8 cellular contexts compared by ENCODE assay signal in genomic region chr22:29469755-29470154, GRCh38. TPM values are rescaled to one million over a fixed set of nuclear protein-coding genes. Genes with fewer than 3 reads are reported as not detected.
DNase-seq lines count a peak whose midpoint lies in the region; ATAC-seq and TF ChIP-seq lines count a peak whose summit lies in the region.
"Had no signal": no experiment of that assay in that cellular context is flagged by ENCODE, and none has a peak within 500 bp of the region (broad histone marks: within the 10 kb centered on the region; RNA-seq: fewer than 3 reads in every experiment).

No MANE protein-coding gene starts in this region.

- H3K27me3 Mint-ChIP-seq in naive thymus-derived CD4-positive, alpha-beta T cell, result peaks cover 4 to 19% (median 10%) of the 10 kb centered on the region in 5 donors

- no peaks in the 10 kb centered on the region for H3K9me2 ChIP-seq in Loucy (replicated peaks; ENCODE audit: low read depth, low read length)

- CTCF ChIA-PET in naive thymus-derived CD4-positive, alpha-beta T cell (lab: Charles Lee), result no interaction called here

- H3K4me3 Mint-ChIP-seq in naive thymus-derived CD4-positive, alpha-beta T cell, result peak overlapping the region in 8 of 10 donors; percentile 23 to 81 (median 66)

- no peaks in the 10 kb centered on the region for H3K79me2 ChIP-seq in Loucy (ENCODE audit: insufficient read depth, low read length)

- no peaks in the 10 kb centered on the region for H4K20me1 ChIP-seq in Loucy (ENCODE audit: insufficient read depth, low read length, poor library complexity, severe bottlenecking)

- H3K9ac ChIP-seq in ES-I3 (ENCODE audit: low read depth, low read length), result peak overlapping the region; percentile 51
- no peak overlapping the region for H3K9ac ChIP-seq in Loucy (ENCODE audit: low read depth, low read length, poor library complexity, severe bottlenecking)

- no peaks in the 10 kb centered on the region for H3K36me3 ChIP-seq in ES-I3 (ENCODE audit: insufficient read depth, low read length)
- H3K36me3 ChIP-seq in Loucy (ENCODE audit: insufficient read depth, low read length), result no peaks in the 10 kb centered on the region
- H3K36me3 ChIP-seq in naive thymus-derived CD4-positive, alpha-beta T cell (ENCODE audit: control insufficient read depth in 2 of 3, insufficient read depth in 3 of 3, low read length in 3 of 3), result no peaks in the 10 kb centered on the region

- no peak overlapping the region for H3K27ac ChIP-seq in dorsolateral prefrontal cortex
- H3K27ac ChIP-seq in naive thymus-derived CD4-positive, alpha-beta T cell (ENCODE audit: low read depth, low read length), result no peak overlapping the region

- H2AFZ ChIP-seq in Loucy (ENCODE audit: low read length), result 0 out of 2 replicates have a peak overlapping the region, but pooled peaks have one; percentile 67

- POLR2A ChIA-PET in naive thymus-derived CD4-positive, alpha-beta T cell (lab: Charles Lee), result no interaction called here

- TF ChIP-seq CTCF in Loucy (conservative IDR thresholded peaks at IDR 0.05; ENCODE audit: low read length) (no peak), dorsolateral prefrontal cortex (IDR thresholded peaks at IDR 0.05 in 54 of 56, conservative IDR thresholded peaks at IDR 0.05 in 2 of 56; ENCODE audit: low read depth in 1 of 56, partially characterized antibody in 56 of 56) (no peak)

- DNase-seq in dorsolateral prefrontal cortex (no peak), HK-2 (ENCODE audit: unreplicated experiment) (no peak)
- no peak for DNase-seq in naive thymus-derived CD4-positive, alpha-beta T cell
- DNase-seq in activated effector memory CD4-positive, alpha-beta T cell treated with Interleukin-2 at 50 U/mL for 16 hours, result no peak

- H3K4me3 ChIP-seq in Loucy (ENCODE audit: low read length, poor library complexity, severe bottlenecking) (peak overlapping the region; percentile 64), dorsolateral prefrontal cortex (peak overlapping the region in 39 of 59 donors; percentile 6 to 55 (median 38))
- peak overlapping the region; percentile 27 for H3K4me3 ChIP-seq in naive thymus-derived CD4-positive, alpha-beta T cell (ENCODE audit: low read length)

- no peaks in the 10 kb centered on the region for H3K36me3 Mint-ChIP-seq in naive thymus-derived CD4-positive, alpha-beta T cell

- H3K9me3 Mint-ChIP-seq in naive thymus-derived CD4-positive, alpha-beta T cell, result no peaks in the 10 kb centered on the region

- H3K4me1 Mint-ChIP-seq in naive thymus-derived CD4-positive, alpha-beta T cell, result peaks cover 0 to 6% (median 2%) of the 10 kb centered on the region in 7 donors

- H3K9me3 ChIP-seq in ES-I3 (ENCODE audit: control insufficient read depth, insufficient read depth, low read length), result no peaks in the 10 kb centered on the region
- H3K9me3 ChIP-seq in Loucy (ENCODE audit: insufficient read depth, low read depth, low read length), result no peaks in the 10 kb centered on the region
- H3K9me3 ChIP-seq in naive thymus-derived CD4-positive, alpha-beta T cell (ENCODE audit: control insufficient read depth in 2 of 3, low read length in 3 of 3), result no peaks in the 10 kb centered on the region

- no peak for ATAC-seq in naive thymus-derived CD4-positive, alpha-beta T cell
- ATAC-seq in GM21825 (IDR thresholded peaks at IDR 0.05; ENCODE audit: unreplicated experiment), result no peak

- no peaks in the 10 kb centered on the region for H3F3A ChIP-seq in Loucy (ENCODE audit: low read depth)

- peak overlapping the region; percentile 65 for H3K4me2 ChIP-seq in Loucy (ENCODE audit: low read depth, low read length, poor library complexity, severe bottlenecking)

- H3K4me1 ChIP-seq in ES-I3 (ENCODE audit: insufficient read depth, low read length), result peaks cover 12% of the 10 kb centered on the region
- H3K4me1 ChIP-seq in Loucy (ENCODE audit: insufficient read depth, low read length, poor library complexity, severe bottlenecking), result no peaks in the 10 kb centered on the region
- H3K4me1 ChIP-seq in naive thymus-derived CD4-positive, alpha-beta T cell (ENCODE audit: control insufficient read depth in 2 of 2, insufficient read depth in 2 of 2, low read length in 2 of 2), result no peaks in the 10 kb centered on the region

- no peak overlapping the region for H3K27ac Mint-ChIP-seq in naive thymus-derived CD4-positive, alpha-beta T cell

- intact Hi-C loops in dorsolateral prefrontal cortex (cut with DNase I), result no loop called here
- intact Hi-C loops in naive thymus-derived CD4-positive, alpha-beta T cell (cut with micrococcal nuclease), result no loop called here

- H3K27me3 ChIP-seq in Loucy (ENCODE audit: insufficient read depth, low read length, poor library complexity, severe bottlenecking) (no peaks in the 10 kb centered on the region), dorsolateral prefrontal cortex (peaks cover 0 to 8% (median 0%) of the 10 kb centered on the region in 45 donors)
- H3K27me3 ChIP-seq in naive thymus-derived CD4-positive, alpha-beta T cell (ENCODE audit: control insufficient read depth in 2 of 2, insufficient read depth in 2 of 2, low read length in 2 of 2), result no peaks in the 10 kb centered on the region

RNA-seq across cellular contexts. Expression of gene NEFH, which starts 10.3 kb away (rescaled TPM):
- total RNA-seq in dorsolateral prefrontal cortex, result 100 to 1,000 TPM in 54 of 120 experiments, 10 to 100 TPM in 66; 16.2 to 267 (median 91.7) TPM
- 1 to 10 TPM in 1 of 5 experiments, under 1 TPM in 4; 0.19 to 3.2 (median 0.24) TPM for total RNA-seq in naive thymus-derived CD4-positive, alpha-beta T cell
- under 1 TPM; 0.20 to 0.25 TPM for polyA plus RNA-seq in naive thymus-derived CD4-positive, alpha-beta T cell

RNA-seq across cellular contexts. Expression of gene RFPL1, which starts 31.4 kb away (rescaled TPM):
- 1 to 10 TPM in 4 of 120 experiments, under 1 TPM in 37, not detected in 79; 0.31 to 1.4 (median 0.56) TPM for total RNA-seq in dorsolateral prefrontal cortex
- total RNA-seq in naive thymus-derived CD4-positive, alpha-beta T cell, result under 1 TPM in 2 of 5 experiments, not detected in 3; 0.15 to 0.24 TPM
- under 1 TPM in 1 of 2 donors, not detected in 1; 0.14 TPM for polyA plus RNA-seq in naive thymus-derived CD4-positive, alpha-beta T cell
- total RNA-seq: posterior vena cava had no signal

Comparison
In these comparisons a context has a peak if more than half of its experiments do, and no peak if none do; other contexts are left out.
1. RNA of gene NEFH, which starts 10.3 kb away (total RNA-seq): 16.2 to 267 TPM in dorsolateral prefrontal cortex; 0.19 to 3.2 TPM in naive thymus-derived CD4-positive, alpha-beta T cell; every median in the first group is over 4 times any median in the second.
2. Peak in every context shown above with its lines, with median percentiles within 50 percentile points of each other: H3K4me3 ChIP-seq.